ENCODE assay signal across 8 cellular contexts in genomic region chr18:59070181-59070912, GRCh38.
DNase-seq lines count a peak whose midpoint lies in the region; ATAC-seq and TF ChIP-seq lines count a peak whose summit lies in the region.

No MANE protein-coding gene starts in this region.

- ATAC-seq in GM21529 (IDR thresholded peaks at IDR 0.05; ENCODE audit: unreplicated experiment) = peak; percentile 75

- no peak overlapping the region for H3K4me3 ChIP-seq in KMS-11 (IDR thresholded peaks at IDR 0.05; ENCODE audit: insufficient read depth, low read depth, low read length)
- no peak overlapping the region for H3K4me3 ChIP-seq in SJCRH30
- no peak overlapping the region for H3K4me3 ChIP-seq in ovary
- H3K4me3 ChIP-seq in tibial artery = no peak overlapping the region

- no peaks in the 10 kb centered on the region for H3K27me3 ChIP-seq in KMS-11 (ENCODE audit: insufficient read depth, low read depth)
- H3K27me3 ChIP-seq in SJCRH30 = no peaks in the 10 kb centered on the region
- H3K27me3 ChIP-seq in ovary = no peaks in the 10 kb centered on the region
- H3K27me3 ChIP-seq in tibial artery = no peaks in the 10 kb centered on the region

- TF ChIP-seq EP300 in ovary (IDR thresholded peaks at IDR 0.05) = no peak

- peak; percentile 97 for TF ChIP-seq CTCF in KMS-11 (conservative IDR thresholded peaks at IDR 0.05; ENCODE audit: low read depth, low read length)
- peak; percentile 73 to 86 (median 83) for TF ChIP-seq CTCF in ovary (IDR thresholded peaks at IDR 0.05)
- peak; percentile 83 to 93 for TF ChIP-seq CTCF in tibial artery (IDR thresholded peaks at IDR 0.05)

- intact Hi-C loops in ovary (cut with DNase I) = loop anchor here in 1 of 4 donors (5.0 kb wide), 1 partner anchor 303 kb away; no protein-coding TSS in a partner anchor
- intact Hi-C loops in tibial artery (cut with DNase I; ENCODE audit: low total_unique reads) = loop anchor here (5.0 kb wide), 1 partner anchor 303 kb away; no protein-coding TSS in a partner anchor

- no peak overlapping the region for H3K9ac ChIP-seq in KMS-11

- H3K4me1 ChIP-seq in KMS-11 (ENCODE audit: low read depth, poor library complexity, severe bottlenecking) = peaks cover 42% of the 10 kb centered on the region
- H3K4me1 ChIP-seq in SJCRH30 = no peaks in the 10 kb centered on the region
- peaks cover 2% of the 10 kb centered on the region for H3K4me1 ChIP-seq in ovary (ENCODE audit: insufficient read depth)
- peaks cover 0 to 6% (median 0%) of the 10 kb centered on the region in 4 donors for H3K4me1 ChIP-seq in tibial artery

- peak overlapping the region; percentile 14; the same call in 1 of the 2 replicates for H2AFZ ChIP-seq in KMS-11 (ENCODE audit: low read depth)

- no peak overlapping the region; the same call in 1 of the 2 replicates for H3K4me2 ChIP-seq in KMS-11

- DNase-seq in COR-L47 (lab: John Stamatoyannopoulos, UW) (peak; percentile 72), SJCRH30 (peak; percentile 74 to 87), germinal center (ENCODE audit: low spot score) (peak; percentile 74), ovary (peak; percentile 73 to 90 (median 86)), tibial artery (peak; percentile 79 to 88)
- peak; percentile 59 for DNase-seq in activated effector memory CD4-positive, alpha-beta T cell treated with Interleukin-2 at 50 U/mL for 16 hours

- 17 to 19% (median 19%) methylated on average over 19 of the region's 19 CpGs for WGBS in ovary, 3 donors

- no peak for TF ChIP-seq POLR2A in ovary (IDR thresholded peaks at IDR 0.05)

- H3K9me3 ChIP-seq in SJCRH30 (replicated peaks) = no peaks in the 10 kb centered on the region
- H3K9me3 ChIP-seq in ovary = no peaks in the 10 kb centered on the region
- no peaks in the 10 kb centered on the region for H3K9me3 ChIP-seq in tibial artery

- no peaks in the 10 kb centered on the region for H4K20me1 ChIP-seq in KMS-11 (ENCODE audit: insufficient read depth)

- H3K36me3 ChIP-seq in KMS-11 (ENCODE audit: insufficient read depth) = no peaks in the 10 kb centered on the region
- H3K36me3 ChIP-seq in SJCRH30 = no peaks in the 10 kb centered on the region
- H3K36me3 ChIP-seq in ovary = no peaks in the 10 kb centered on the region
- no peaks in the 10 kb centered on the region for H3K36me3 ChIP-seq in tibial artery

- no peaks in the 10 kb centered on the region for H3K79me2 ChIP-seq in KMS-11 (ENCODE audit: insufficient read depth, low read depth)

- H3K27ac ChIP-seq in KMS-11 (no peak overlapping the region), SJCRH30 (no peak overlapping the region), ovary (no peak overlapping the region), tibial artery (no peak overlapping the region)
